8 cellular contexts compared by ENCODE assay signal in the genomic region with DNA sequence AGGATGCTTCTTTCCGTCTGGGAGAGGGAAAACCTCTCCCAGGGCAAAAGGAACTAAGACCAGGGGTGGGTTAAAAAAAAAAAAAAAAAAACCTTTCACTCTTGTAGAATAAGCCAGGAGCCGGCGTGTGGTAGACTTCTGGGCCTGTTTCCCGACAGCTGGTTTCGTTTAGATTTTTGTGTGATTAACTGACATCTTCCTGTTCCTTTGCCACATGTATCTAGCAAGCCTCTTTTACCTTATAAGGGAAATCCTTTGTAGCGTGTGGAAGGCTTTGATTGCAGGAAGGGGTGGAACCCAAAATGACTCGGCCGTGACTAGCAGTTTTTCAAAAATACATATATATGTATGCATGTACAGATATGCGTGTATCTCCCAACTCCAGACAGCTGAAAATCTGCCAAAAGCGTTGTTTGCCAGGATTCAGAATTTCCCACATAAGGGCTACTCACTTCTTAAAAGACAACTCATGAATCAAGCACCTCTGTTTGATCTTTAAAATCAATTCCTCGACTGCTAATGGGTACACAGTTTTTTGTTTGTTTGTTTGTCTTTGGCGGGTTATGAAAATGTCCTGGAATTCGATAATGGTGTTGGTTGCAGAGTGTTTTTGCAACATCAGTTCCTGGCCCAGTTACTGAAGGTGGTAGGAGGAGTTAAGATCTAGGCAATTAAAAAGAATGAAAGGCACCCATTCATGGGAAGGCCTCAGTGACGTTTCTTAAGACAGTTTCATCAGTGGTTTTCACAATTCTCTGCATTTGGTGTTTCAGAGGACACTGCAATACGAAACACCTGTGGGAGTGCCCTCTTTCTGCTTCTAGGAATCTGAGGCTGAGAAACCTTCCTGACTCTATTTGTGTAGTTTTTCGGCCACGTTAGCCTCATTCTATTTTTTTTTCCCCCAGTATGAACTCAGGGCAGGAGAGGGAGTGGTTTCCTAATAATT. TPM values are rescaled to one million over a fixed set of nuclear protein-coding genes. Genes with fewer than 3 reads are reported as not detected.
DNase-seq lines count a peak whose midpoint lies in the region; ATAC-seq and TF ChIP-seq lines count a peak whose summit lies in the region.

No MANE protein-coding gene starts in this region.

- H3K9me3 ChIP-seq in right cardiac atrium (ENCODE audit: control insufficient read depth, low read length) (no peaks in the 10 kb centered on the region), sigmoid colon (no peaks in the 10 kb centered on the region)

- H3K4me1 ChIP-seq in right cardiac atrium (ENCODE audit: control insufficient read depth, insufficient read depth, low read length): peaks cover 4% of the 10 kb centered on the region
- H3K4me1 ChIP-seq in sigmoid colon: peaks cover 0 to 80% (median 78%) of the 10 kb centered on the region in 4 donors

- H3K27me3 ChIP-seq in right cardiac atrium (ENCODE audit: control insufficient read depth, insufficient read depth): no peaks in the 10 kb centered on the region
- no peaks in the 10 kb centered on the region for H3K27me3 ChIP-seq in sigmoid colon

- WGBS in right cardiac atrium: 11% methylated on average over 17 of the region's 17 CpGs
- 5% methylated on average over 17 of the region's 17 CpGs for WGBS in sigmoid colon, 2 donors

- peak overlapping the region; percentile 86 for H3K4me3 ChIP-seq in astrocyte of the cerebellum (ENCODE audit: low read depth, low read length)
- peak overlapping the region; percentile 53 for H3K4me3 ChIP-seq in right cardiac atrium (ENCODE audit: low read length)
- H3K4me3 ChIP-seq in sigmoid colon: peak overlapping the region; percentile 90 to 99 (median 94)

- TF ChIP-seq CTCF in AG09319 (IDR thresholded peaks at IDR 0.05; ENCODE audit: low read depth, low read length) (no peak), astrocyte of the cerebellum (IDR thresholded peaks at IDR 0.05; ENCODE audit: low read depth, low read length, missing control alignments) (no peak), sigmoid colon (IDR thresholded peaks at IDR 0.05) (no peak)

- intact Hi-C loops in right cardiac atrium (cut with DNase I): no loop called here
- intact Hi-C loops in sigmoid colon (cut with DNase I): loop anchor here (10.0 kb wide), 1 partner anchor 954 kb away; a partner anchor contains a TSS

- H3K36me3 ChIP-seq in sigmoid colon: peaks cover 15 to 33% (median 25%) of the 10 kb centered on the region in 4 donors

- TF ChIP-seq EP300 in Ishikawa (IDR thresholded peaks at IDR 0.05; ENCODE audit: borderline replicate concordance) (peak; percentile 75; the same call in 1 of the 2 replicates), sigmoid colon (IDR thresholded peaks at IDR 0.05) (peak in 3 of 4 donors; percentile 47 to 91 (median 81))

- in situ Hi-C loops in astrocyte of the cerebellum (cut with HindIII; ENCODE audit: low sequenced_read_pairs): no loop called here

- ATAC-seq in GM18868 (IDR thresholded peaks at IDR 0.05; ENCODE audit: unreplicated experiment): peak; percentile 37
- peak; percentile 43 to 54 for ATAC-seq in right cardiac atrium

- TF ChIP-seq RAD21 in Ishikawa (IDR thresholded peaks at IDR 0.05; ENCODE audit: low read depth): no peak

- DNase-seq in AG09319 (ENCODE audit: extremely low read depth, low read depth) (peak; percentile 96), T follicular helper cell (ENCODE audit: low read depth) (peak; percentile 63), astrocyte of the cerebellum (ENCODE audit: low read depth) (peak; percentile 95), right cardiac atrium (peak; percentile 77 to 88 (median 81)), sigmoid colon (peak; percentile 94), mesenteric fat pad (ENCODE audit: low spot score) (no peak)

- no peak for TF ChIP-seq POLR2A in sigmoid colon (IDR thresholded peaks at IDR 0.05)

- H3K27ac ChIP-seq in right cardiac atrium (ENCODE audit: low read length) (peak overlapping the region; percentile 99), sigmoid colon (peak overlapping the region; percentile 97 to 100 (median 100))

TF ChIP-seq in Ishikawa, 13 proteins besides CTCF, POLR2A, EP300 and RAD21:
- no peak for TF ChIP-seq ZBTB7A (IDR thresholded peaks at IDR 0.05; ENCODE audit: low read depth)
- TF ChIP-seq, protein P1, sequence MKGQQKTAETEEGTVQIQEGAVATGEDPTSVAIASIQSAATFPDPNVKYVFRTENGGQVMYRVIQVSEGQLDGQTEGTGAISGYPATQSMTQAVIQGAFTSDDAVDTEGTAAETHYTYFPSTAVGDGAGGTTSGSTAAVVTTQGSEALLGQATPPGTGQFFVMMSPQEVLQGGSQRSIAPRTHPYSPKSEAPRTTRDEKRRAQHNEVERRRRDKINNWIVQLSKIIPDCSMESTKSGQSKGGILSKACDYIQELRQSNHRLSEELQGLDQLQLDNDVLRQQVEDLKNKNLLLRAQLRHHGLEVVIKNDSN (IDR thresholded peaks at IDR 0.05): no peak
- TF ChIP-seq NFIC (IDR thresholded peaks at IDR 0.05): peak; percentile 33; the same call in 1 of the 2 replicates
- peak; percentile 84; the same call in 1 of the 2 replicates for TF ChIP-seq FOXM1 (IDR thresholded peaks at IDR 0.05; ENCODE audit: borderline replicate concordance, low read depth)
- 0 out of 2 replicates have a peak, but pooled peaks have one; percentile 12 for TF ChIP-seq CEBPB (IDR thresholded peaks at IDR 0.05)
- no peak; the same call in 1 of the 2 replicates for TF ChIP-seq TEAD4 (IDR thresholded peaks at IDR 0.05)
- TF ChIP-seq YY1 (IDR thresholded peaks at IDR 0.05; ENCODE audit: low read depth): no peak
- peak; percentile 82 for TF ChIP-seq TCF12 (IDR thresholded peaks at IDR 0.05; ENCODE audit: low read depth)
- TF ChIP-seq, protein P2, sequence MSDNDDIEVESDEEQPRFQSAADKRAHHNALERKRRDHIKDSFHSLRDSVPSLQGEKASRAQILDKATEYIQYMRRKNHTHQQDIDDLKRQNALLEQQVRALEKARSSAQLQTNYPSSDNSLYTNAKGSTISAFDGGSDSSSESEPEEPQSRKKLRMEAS (IDR thresholded peaks at IDR 0.05): peak; percentile 70
- TF ChIP-seq, protein P3, sequence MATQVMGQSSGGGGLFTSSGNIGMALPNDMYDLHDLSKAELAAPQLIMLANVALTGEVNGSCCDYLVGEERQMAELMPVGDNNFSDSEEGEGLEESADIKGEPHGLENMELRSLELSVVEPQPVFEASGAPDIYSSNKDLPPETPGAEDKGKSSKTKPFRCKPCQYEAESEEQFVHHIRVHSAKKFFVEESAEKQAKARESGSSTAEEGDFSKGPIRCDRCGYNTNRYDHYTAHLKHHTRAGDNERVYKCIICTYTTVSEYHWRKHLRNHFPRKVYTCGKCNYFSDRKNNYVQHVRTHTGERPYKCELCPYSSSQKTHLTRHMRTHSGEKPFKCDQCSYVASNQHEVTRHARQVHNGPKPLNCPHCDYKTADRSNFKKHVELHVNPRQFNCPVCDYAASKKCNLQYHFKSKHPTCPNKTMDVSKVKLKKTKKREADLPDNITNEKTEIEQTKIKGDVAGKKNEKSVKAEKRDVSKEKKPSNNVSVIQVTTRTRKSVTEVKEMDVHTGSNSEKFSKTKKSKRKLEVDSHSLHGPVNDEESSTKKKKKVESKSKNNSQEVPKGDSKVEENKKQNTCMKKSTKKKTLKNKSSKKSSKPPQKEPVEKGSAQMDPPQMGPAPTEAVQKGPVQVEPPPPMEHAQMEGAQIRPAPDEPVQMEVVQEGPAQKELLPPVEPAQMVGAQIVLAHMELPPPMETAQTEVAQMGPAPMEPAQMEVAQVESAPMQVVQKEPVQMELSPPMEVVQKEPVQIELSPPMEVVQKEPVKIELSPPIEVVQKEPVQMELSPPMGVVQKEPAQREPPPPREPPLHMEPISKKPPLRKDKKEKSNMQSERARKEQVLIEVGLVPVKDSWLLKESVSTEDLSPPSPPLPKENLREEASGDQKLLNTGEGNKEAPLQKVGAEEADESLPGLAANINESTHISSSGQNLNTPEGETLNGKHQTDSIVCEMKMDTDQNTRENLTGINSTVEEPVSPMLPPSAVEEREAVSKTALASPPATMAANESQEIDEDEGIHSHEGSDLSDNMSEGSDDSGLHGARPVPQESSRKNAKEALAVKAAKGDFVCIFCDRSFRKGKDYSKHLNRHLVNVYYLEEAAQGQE (IDR thresholded peaks at IDR 0.05; ENCODE audit: low read depth): no peak
- peak; percentile 51; the same call in 1 of the 2 replicates for TF ChIP-seq TAF1 (IDR thresholded peaks at IDR 0.05; ENCODE audit: low read depth)

RNA-seq across cellular contexts. Expression of a gene that starts 2.7 kb away (rescaled TPM):
- total RNA-seq in right cardiac atrium: 100 to 1,000 TPM in 3 of 4 donors, 10 to 100 TPM in 1; 87.7 to 226 (median 130) TPM
- polyA plus RNA-seq in right cardiac atrium: 137 TPM
- 100 to 1,000 TPM; 222 to 826 (median 353) TPM for total RNA-seq in sigmoid colon
- 100 to 1,000 TPM; 313 to 464 (median 374) TPM for polyA plus RNA-seq in sigmoid colon
- total RNA-seq in mesenteric fat pad: 385 TPM

RNA-seq across cellular contexts. Expression of a gene that starts 32.7 kb away (rescaled TPM):
- total RNA-seq in right cardiac atrium: 10 to 100 TPM; 22.6 to 30.0 (median 24.5) TPM
- 12.9 TPM for polyA plus RNA-seq in right cardiac atrium
- total RNA-seq in sigmoid colon: 10 to 100 TPM; 32.8 to 43.9 (median 34.9) TPM
- 100 to 1,000 TPM in 1 of 3 donors, 10 to 100 TPM in 2; 64.3 to 126 (median 79.4) TPM for polyA plus RNA-seq in sigmoid colon
- 51.4 TPM for total RNA-seq in mesenteric fat pad
